ENCODE assay signal across 8 cellular contexts in the genomic region with DNA sequence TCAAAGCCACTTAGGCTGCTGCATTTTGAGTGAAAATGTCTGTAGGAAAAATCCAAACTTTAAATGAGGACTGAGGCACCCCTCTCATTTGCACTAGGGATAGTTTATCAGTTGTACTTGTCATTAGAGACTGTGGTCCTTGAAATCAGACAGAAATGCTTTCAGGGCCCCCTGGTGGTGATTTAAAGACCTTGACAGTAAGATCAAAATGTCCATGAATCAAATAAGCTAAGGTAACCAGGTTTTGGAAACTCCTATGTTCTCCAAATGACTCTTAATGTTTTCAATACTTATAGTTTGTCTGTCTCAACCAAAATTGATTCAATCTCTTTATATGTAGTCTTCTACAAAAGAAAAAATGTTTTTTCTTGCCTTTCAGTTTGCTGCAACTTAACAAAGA. TPM values are rescaled to one million over a fixed set of nuclear protein-coding genes. Genes with fewer than 3 reads are reported as not detected.
A peak's percentile ranks its signal among the peaks of the same experiment; 100 is the strongest.
DNase-seq lines count a peak whose midpoint lies in the region; ATAC-seq, FAIRE-seq and TF ChIP-seq lines count a peak whose summit lies in the region.

No MANE protein-coding gene starts in this region.

- no peaks in the 10 kb centered on the region for H3K36me3 Mint-ChIP-seq in type B pancreatic cell

- DNase-seq in Caki2 (ENCODE audit: low read depth) (peak; percentile 10), HS-27A (ENCODE audit: low read depth) (peak; percentile 22), astrocyte of the hippocampus (ENCODE audit: low read depth, low spot score) (peak; percentile 64), HepG2 (ENCODE audit: low spot score) (peak; percentile 59), type B pancreatic cell (ENCODE audit: extremely low spot score, unreplicated experiment) (no peak)

- TF ChIP-seq POLR2A in HepG2 (IDR thresholded peaks at IDR 0.05; ENCODE audit: insufficient read depth in 1 of 2, low read depth in 2 of 2, low read length in 2 of 2), result no peak

- no peaks in the 10 kb centered on the region for H3F3A ChIP-seq in OCI-LY1 (ENCODE audit: insufficient read depth, low read length)

- no peak overlapping the region for H3K4me3 Mint-ChIP-seq in type B pancreatic cell

- no TSS peak for BruUV-seq in HepG2 (replicated peaks; lab: Mats Ljungman, UMichigan)

- no peak overlapping the region for H3K9ac ChIP-seq in OCI-LY1 (ENCODE audit: low read length)
- no peak overlapping the region for H3K9ac ChIP-seq in HepG2 (ENCODE audit: insufficient read depth, low read depth, low read length)

- no peak overlapping the region for H3K27ac Mint-ChIP-seq in type B pancreatic cell

- peak; percentile 31; the same call in 1 of the 2 replicates for TF ChIP-seq RAD21 in HepG2 (CRISPR knock-in tag; IDR thresholded peaks at IDR 0.05)

- POLR2A ChIA-PET in HepG2 (lab: Yijun Ruan, JAX), result no interaction called here

- H3K9me2 ChIP-seq in OCI-LY1 (ENCODE audit: low read depth, low read length), result no peaks in the 10 kb centered on the region

- TF ChIP-seq EP300 in HepG2 (IDR thresholded peaks at IDR 0.05; ENCODE audit: low read depth in 2 of 2, low read length in 2 of 2) (no peak), HepG2 (CRISPR knock-in tag; IDR thresholded peaks at IDR 0.05; ENCODE audit: borderline replicate concordance) (no peak)

- H3K27ac ChIP-seq in OCI-LY1 (ENCODE audit: low read depth, low read length, poor library complexity, severe bottlenecking) (no peak overlapping the region), HepG2 (ENCODE audit: extremely low read length, insufficient read depth, low read length) (no peak overlapping the region)

- H3K9me3 Mint-ChIP-seq in type B pancreatic cell, result no peaks in the 10 kb centered on the region

- H3K4me3 ChIP-seq in OCI-LY1 (ENCODE audit: low read depth, low read length, poor library complexity, severe bottlenecking), result no peak overlapping the region
- H3K4me3 ChIP-seq in HepG2 (replicated peaks in 1 of 3; ENCODE audit: insufficient read depth in 1 of 3, low read depth in 2 of 3, low read length in 3 of 3), result no peak overlapping the region

- no peak overlapping the region for H3K4me2 ChIP-seq in OCI-LY1 (ENCODE audit: low read length)
- no peak overlapping the region for H3K4me2 ChIP-seq in HepG2 (ENCODE audit: low read depth, low read length)

- no peaks in the 10 kb centered on the region for H3K36me3 ChIP-seq in OCI-LY1 (ENCODE audit: insufficient read depth, low read length)
- H3K36me3 ChIP-seq in HepG2 (replicated peaks in 1 of 2; ENCODE audit: control insufficient read depth in 1 of 2, insufficient read depth in 2 of 2, low read length in 2 of 2), result no peaks in the 10 kb centered on the region

- H4K20me1 ChIP-seq in OCI-LY1 (ENCODE audit: insufficient read depth, low read length), result no peaks in the 10 kb centered on the region
- no peaks in the 10 kb centered on the region for H4K20me1 ChIP-seq in HepG2 (ENCODE audit: insufficient read depth, low read length)

- ATAC-seq in GM18861 (IDR thresholded peaks at IDR 0.05; ENCODE audit: unreplicated experiment) (peak; percentile 74), HepG2 (peak; percentile 83), GM21529 (IDR thresholded peaks at IDR 0.05; ENCODE audit: unreplicated experiment) (no peak)

- no peaks in the 10 kb centered on the region for H3K27me3 ChIP-seq in OCI-LY1 (ENCODE audit: insufficient read depth, low read length)
- H3K27me3 ChIP-seq in HepG2 (ENCODE audit: control insufficient read depth in 1 of 2, insufficient read depth in 2 of 2, low read length in 2 of 2), result no peaks in the 10 kb centered on the region

- H3K4me1 ChIP-seq in OCI-LY1 (ENCODE audit: insufficient read depth, low read length, severe bottlenecking) (no peaks in the 10 kb centered on the region), HepG2 (ENCODE audit: insufficient read depth, low read length) (no peaks in the 10 kb centered on the region)

- H3K9me3 ChIP-seq in OCI-LY1 (ENCODE audit: low read length), result no peaks in the 10 kb centered on the region
- H3K9me3 ChIP-seq in HepG2 (ENCODE audit: low read length), result no peaks in the 10 kb centered on the region; the same call in 1 of the 2 replicates

- no peak overlapping the region for H2AFZ ChIP-seq in OCI-LY1 (ENCODE audit: low read length)
- no peak overlapping the region for H2AFZ ChIP-seq in HepG2 (ENCODE audit: low read length)

- no peaks in the 10 kb centered on the region for H3K79me2 ChIP-seq in OCI-LY1 (ENCODE audit: insufficient read depth, low read length)
- H3K79me2 ChIP-seq in HepG2 (ENCODE audit: insufficient read depth, low read length), result no peaks in the 10 kb centered on the region

- intact Hi-C loops in HepG2 (cut with micrococcal nuclease; ENCODE audit: unreplicated experiment), result loop anchor here (1.0 to 2.0 kb wide), 2 partner anchors 63 to 315 kb away; no protein-coding TSS in a partner anchor

- no peaks in the 10 kb centered on the region for H3K27me3 Mint-ChIP-seq in type B pancreatic cell

- peak; percentile 68 for TF ChIP-seq CTCF in OCI-LY1 (IDR thresholded peaks at IDR 0.05; ENCODE audit: low read length)
- TF ChIP-seq CTCF in HepG2 (CRISPR knock-in tag; IDR thresholded peaks at IDR 0.05), result peak; percentile 73
- peak; percentile 87 for TF ChIP-seq CTCF in type B pancreatic cell (conservative IDR thresholded peaks at IDR 0.05)

- FAIRE-seq in HepG2 (lab: Jason Lieb, UNC), result peak; percentile 42

- no peaks in the 10 kb centered on the region for H3K4me1 Mint-ChIP-seq in type B pancreatic cell (ENCODE audit: unreplicated experiment)

- in situ Hi-C loops in Caki2 (cut with HindIII; ENCODE audit: low pct_unique_long_range_greater_than_20kb, low sequenced_read_pairs) (no loop called here), HepG2 (cut with HindIII; ENCODE audit: extremely low pct_ligation_motif_present, low pct_unique_long_range_greater_than_20kb) (no loop called here)

- CTCF ChIA-PET in HepG2 (lab: Yijun Ruan, JAX; ENCODE audit: low intra/inter-chr PET ratio, low total read pairs), result interaction anchor here (0.9 to 1.4 kb wide), 3 partner anchors 13 to 316 kb away, joined by 3 to 4 read pairs (median 4); a partner anchor contains a TSS

TF ChIP-seq in HepG2, 621 proteins besides CTCF, POLR2A, EP300 and RAD21:
- TF ChIP-seq ZNF3 (CRISPR knock-in tag; IDR thresholded peaks at IDR 0.05), result no peak
- peak; percentile 67 for TF ChIP-seq STAG1 (CRISPR knock-in tag; IDR thresholded peaks at IDR 0.05)
- TF ChIP-seq SMC3 (IDR thresholded peaks at IDR 0.05; ENCODE audit: low read length), result peak; percentile 71; the same call in 1 of the 2 replicates
- TF ChIP-seq ZNF234 (CRISPR knock-in tag; conservative IDR thresholded peaks at IDR 0.05), result no peak
- TF ChIP-seq, protein P1, sequence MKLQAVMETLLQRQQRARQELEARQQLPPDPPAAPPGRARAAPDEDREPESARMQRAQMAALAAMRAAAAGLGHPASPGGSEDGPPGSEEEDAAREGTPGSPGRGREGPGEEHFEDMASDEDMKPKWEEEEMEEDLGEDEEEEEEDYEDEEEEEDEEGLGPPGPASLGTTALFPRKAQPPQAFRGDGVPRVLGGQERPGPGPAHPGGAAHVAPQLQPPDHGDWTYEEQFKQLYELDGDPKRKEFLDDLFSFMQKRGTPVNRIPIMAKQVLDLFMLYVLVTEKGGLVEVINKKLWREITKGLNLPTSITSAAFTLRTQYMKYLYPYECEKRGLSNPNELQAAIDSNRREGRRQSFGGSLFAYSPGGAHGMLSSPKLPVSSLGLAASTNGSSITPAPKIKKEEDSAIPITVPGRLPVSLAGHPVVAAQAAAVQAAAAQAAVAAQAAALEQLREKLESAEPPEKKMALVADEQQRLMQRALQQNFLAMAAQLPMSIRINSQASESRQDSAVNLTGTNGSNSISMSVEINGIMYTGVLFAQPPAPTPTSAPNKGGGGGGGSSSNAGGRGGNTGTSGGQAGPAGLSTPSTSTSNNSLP (IDR thresholded peaks at IDR 0.05; ENCODE audit: low read depth, low read length), result peak; percentile 69
- TF ChIP-seq YEATS2 (CRISPR knock-in tag; IDR thresholded peaks at IDR 0.05; ENCODE audit: borderline replicate concordance), result no peak
TF ChIP-seq in HepG2: peak in this region for 3.

RNA-seq across cellular contexts. Expression of a gene that starts 28.8 kb away (rescaled TPM):
- total RNA-seq in Caki2 (2014; rRNA removed; shearing (Covaris generic); ENCODE audit: low replicate concordance), result 50.3 and 57.7 TPM in 2 replicates
- 134 and 234 TPM in 2 replicates for total RNA-seq in HepG2 (2016; rRNA removed; fragmentation: Illumina TruSeq; extraction: Trizol)
- 11.7 and 13.5 TPM in 2 replicates for total RNA-seq in HepG2 (2016; cell fraction: cytosol; rRNA removed; fragmentation: Illumina TruSeq; extraction: Trizol; ENCODE audit: low read depth)
- total RNA-seq in HepG2 (2016; cell fraction: insoluble cytoplasmic fraction; rRNA removed; fragmentation: Illumina TruSeq; extraction: Trizol), result 138 and 223 TPM in 2 replicates
- 35.5 and 42.7 TPM in 2 replicates for total RNA-seq in HepG2 (2016; cell fraction: membrane; rRNA removed; fragmentation: Illumina TruSeq; extraction: Trizol)
- 130 and 136 TPM in 2 replicates for total RNA-seq in HepG2 (2016; cell fraction: nucleus; rRNA removed; fragmentation: Illumina TruSeq; extraction: Trizol)
- 52.2 and 64.0 TPM in 2 replicates for polyA plus RNA-seq in HepG2 (2011; rRNA removed)
- polyA plus RNA-seq in HepG2 (2011; cell fraction: cytosol; rRNA removed), result 22.5 and 26.1 TPM in 2 replicates
- 57.8 and 60.7 TPM in 2 replicates for polyA plus RNA-seq in HepG2 (2011; cell fraction: nucleus; rRNA removed)
- 52.6 and 75.1 TPM in 2 replicates for polyA plus RNA-seq in HepG2 (2012)
- 4.1 and 5.3 TPM in 2 replicates for polyA plus RNA-seq in HepG2 (2016; cell fraction: cytosol; fragmentation: Illumina TruSeq; extraction: Trizol; ENCODE audit: low read depth)
- polyA plus RNA-seq in HepG2 (2016; cell fraction: insoluble cytoplasmic fraction; fragmentation: Illumina TruSeq; extraction: Trizol; ENCODE audit: low read depth), result 136 and 138 TPM in 2 replicates
- 12.3 and 16.0 TPM in 2 replicates for polyA plus RNA-seq in HepG2 (2016; cell fraction: membrane; fragmentation: Illumina TruSeq; extraction: Trizol; ENCODE audit: low read depth)
- 69.1 and 76.1 TPM in 2 replicates for polyA plus RNA-seq in HepG2 (2016; cell fraction: nucleus; fragmentation: Illumina TruSeq; extraction: Trizol; ENCODE audit: insufficient read depth, low read depth)
- 46.4 and 57.7 TPM in 2 replicates for polyA minus RNA-seq in HepG2 (2011; rRNA and poly(A)+ RNA removed; ENCODE audit: low replicate concordance)
- 39.2 and 41.4 TPM in 2 replicates for polyA minus RNA-seq in HepG2 (2011; cell fraction: cytosol; rRNA and poly(A)+ RNA removed)
- 182 and 201 TPM in 2 replicates for polyA minus RNA-seq in HepG2 (2011; cell fraction: nucleus; rRNA and poly(A)+ RNA removed)
- 57.9 and 62.9 TPM in 2 replicates for total RNA-seq in type B pancreatic cell (ENCODE audit: low replicate concordance)
